ENCODE assay signal across 10 cellular contexts in the genomic region with DNA sequence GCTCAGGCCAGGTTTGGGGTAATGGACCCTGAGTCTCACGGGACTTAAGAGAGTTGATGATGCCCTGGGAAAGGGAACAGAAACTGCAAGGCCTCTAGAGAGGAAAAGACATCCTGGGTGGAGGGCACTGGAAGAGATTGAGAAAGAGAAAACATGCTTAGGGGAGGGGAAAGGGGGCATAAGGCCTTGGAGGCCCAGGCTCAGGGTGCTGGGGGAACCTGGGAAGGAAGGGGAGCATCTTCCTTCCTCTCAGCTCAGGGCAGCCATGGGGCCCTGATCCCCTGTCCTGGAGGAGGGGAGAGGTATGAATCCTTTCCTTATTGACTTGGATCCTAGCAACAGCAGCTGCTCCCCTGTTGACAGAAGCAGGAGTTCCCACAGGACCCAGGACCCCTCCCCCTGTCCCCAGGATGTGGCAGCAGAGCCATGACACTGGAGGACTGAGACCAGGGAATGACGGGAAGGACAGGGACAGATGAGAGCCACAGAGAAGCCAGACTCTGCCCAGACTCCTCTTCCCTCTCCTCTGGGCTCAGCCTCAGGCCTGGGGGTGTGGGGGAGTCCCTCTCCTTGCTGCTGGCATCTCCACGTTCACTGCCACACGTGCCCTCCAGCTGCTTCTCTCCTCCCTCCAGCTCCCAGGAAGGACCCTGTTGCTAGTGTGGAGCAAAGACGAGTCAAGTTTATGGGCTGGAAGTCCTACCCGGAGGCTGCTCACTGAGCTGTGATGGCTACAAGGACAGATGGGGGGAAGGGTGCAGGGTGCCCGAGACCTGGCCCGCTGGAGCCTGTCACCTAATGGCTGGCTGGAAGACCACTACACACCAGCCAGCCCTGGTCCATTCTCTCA. TPM values are rescaled to one million over a fixed set of nuclear protein-coding genes. Genes with fewer than 3 reads are reported as not detected.
DNase-seq lines count a peak whose midpoint lies in the region; ATAC-seq and TF ChIP-seq lines count a peak whose summit lies in the region.
"Had no signal": no experiment of that assay in that cellular context is flagged by ENCODE, and none has a peak within 500 bp of the region (broad histone marks: within the 10 kb centered on the region; RNA-seq: fewer than 3 reads in every experiment).

No MANE protein-coding gene starts in this region.

- H3K9me3 Mint-ChIP-seq in activated naive CD4-positive, alpha-beta T cell treated with anti-CD3 and anti-CD28 coated beads, Interleukin-2, amount 10 ng/mL, durations not matched to agents 7 days and 5 days: no peaks in the 10 kb centered on the region
- H3K9me3 Mint-ChIP-seq in activated naive CD4-positive, alpha-beta T cell treated with anti-CD3 and anti-CD28 coated beads for 36 hours: no peaks in the 10 kb centered on the region
- no peaks in the 10 kb centered on the region for H3K9me3 Mint-ChIP-seq in CD4-positive, alpha-beta T cell

- no peak overlapping the region for H3K4me3 Mint-ChIP-seq in activated naive CD4-positive, alpha-beta T cell treated with anti-CD3 and anti-CD28 coated beads, Interleukin-2, amount 10 ng/mL, durations not matched to agents 7 days and 5 days
- no peak overlapping the region for H3K4me3 Mint-ChIP-seq in activated naive CD4-positive, alpha-beta T cell treated with anti-CD3 and anti-CD28 coated beads for 36 hours
- no peak overlapping the region for H3K4me3 Mint-ChIP-seq in CD4-positive, alpha-beta T cell
- H3K4me3 Mint-ChIP-seq: CD4-positive, CD25-positive, alpha-beta regulatory T cell had no signal

- H3K36me3 ChIP-seq in WERI-Rb-1 (peaks cover 21% of the 10 kb centered on the region), mesodermal cell (ENCODE audit: control insufficient read depth, insufficient read depth, low read length) (peaks cover 44% of the 10 kb centered on the region), tibial nerve (peaks cover 0 to 50% (median 5%) of the 10 kb centered on the region in 3 donors)

- H3K4me1 Mint-ChIP-seq in activated naive CD4-positive, alpha-beta T cell treated with anti-CD3 and anti-CD28 coated beads, Interleukin-2, amount 10 ng/mL, durations not matched to agents 7 days and 5 days: peaks cover 44% of the 10 kb centered on the region
- peaks cover 20% of the 10 kb centered on the region for H3K4me1 Mint-ChIP-seq in activated naive CD4-positive, alpha-beta T cell treated with anti-CD3 and anti-CD28 coated beads for 36 hours (ENCODE audit: low read depth)
- H3K4me1 Mint-ChIP-seq in CD4-positive, alpha-beta T cell (ENCODE audit: low read depth): peaks cover 14% of the 10 kb centered on the region

- H3K27me3 Mint-ChIP-seq in activated naive CD4-positive, alpha-beta T cell treated with anti-CD3 and anti-CD28 coated beads, Interleukin-2, amount 10 ng/mL, durations not matched to agents 7 days and 5 days: no peaks in the 10 kb centered on the region
- H3K27me3 Mint-ChIP-seq in activated naive CD4-positive, alpha-beta T cell treated with anti-CD3 and anti-CD28 coated beads for 36 hours (ENCODE audit: low read depth): no peaks in the 10 kb centered on the region
- H3K27me3 Mint-ChIP-seq in CD4-positive, alpha-beta T cell: no peaks in the 10 kb centered on the region
- H3K27me3 Mint-ChIP-seq: CD4-positive, CD25-positive, alpha-beta regulatory T cell had no signal

- TF ChIP-seq POLR2A in tibial nerve (IDR thresholded peaks at IDR 0.05): no peak

- H3K27ac ChIP-seq in WERI-Rb-1 (peak overlapping the region; percentile 12; the same call in 1 of the 2 replicates), mesodermal cell (ENCODE audit: low read depth, low read length, severe bottlenecking) (peak overlapping the region; percentile 79), tibial nerve (peak overlapping the region in 3 of 4 donors; percentile 45 to 81 (median 81))
- H3K27ac ChIP-seq in CD4-positive, alpha-beta T cell (ENCODE audit: low read depth, low read length): no peak overlapping the region

- TF ChIP-seq EP300 in tibial nerve (IDR thresholded peaks at IDR 0.05): no peak

- POLR2A ChIA-PET in CD4-positive, alpha-beta T cell (lab: Charles Lee): interaction anchor here (0.6 to 1.6 kb wide), 3 partner anchors 8 to 36 kb away, joined by 3 to 6 read pairs (median 5); a partner anchor contains a TSS

- intact Hi-C loops in activated naive CD4-positive, alpha-beta T cell treated with anti-CD3 and anti-CD28 coated beads for 36 hours (cut with micrococcal nuclease): no loop called here
- intact Hi-C loops in CD4-positive, alpha-beta T cell (cut with DNase I, micrococcal nuclease): no loop called here

- DNase-seq in activated naive CD4-positive, alpha-beta T cell treated with anti-CD3 and anti-CD28 coated beads, Interleukin-2, amount 10 ng/mL, durations not matched to agents 7 days and 5 days: peak; percentile 18
- no peak for DNase-seq in activated naive CD4-positive, alpha-beta T cell treated with anti-CD3 and anti-CD28 coated beads for 36 hours
- peak; percentile 48 for DNase-seq in WERI-Rb-1
- DNase-seq in tibial nerve (ENCODE audit: low spot score in 2 of 2): peak in 1 of 2 donors; percentile 8
- DNase-seq in HPDE6-E6E7 (ENCODE audit: extremely low spot score): no peak
- no peak for DNase-seq in CD4-positive, alpha-beta T cell
- DNase-seq in NCI-H748 treated with DMSO at 0.1 percent for 48 hours (lab: John Stamatoyannopoulos, UW): no peak
- DNase-seq: activated CD4-positive, alpha-beta T cell treated with anti-CD3 and anti-CD28 coated beads for 1 hour; CD4-positive, CD25-positive, alpha-beta regulatory T cell had no signal

- H3K4me3 ChIP-seq in WERI-Rb-1 (ENCODE audit: low read depth, low read length) (no peak overlapping the region), mesodermal cell (ENCODE audit: extremely low read depth, insufficient read depth, low read length, poor library complexity, severe bottlenecking) (no peak overlapping the region), tibial nerve (no peak overlapping the region)

- peak overlapping the region; percentile 29 for H3K27ac Mint-ChIP-seq in activated naive CD4-positive, alpha-beta T cell treated with anti-CD3 and anti-CD28 coated beads, Interleukin-2, amount 10 ng/mL, durations not matched to agents 7 days and 5 days
- no peak overlapping the region for H3K27ac Mint-ChIP-seq in activated naive CD4-positive, alpha-beta T cell treated with anti-CD3 and anti-CD28 coated beads for 36 hours
- no peak overlapping the region for H3K27ac Mint-ChIP-seq in CD4-positive, alpha-beta T cell

- ATAC-seq in CD4-positive, alpha-beta T cell (ENCODE audit: poor library complexity): no peak

- H3K27me3 ChIP-seq in WERI-Rb-1 (ENCODE audit: insufficient read depth, low read depth, severe bottlenecking) (no peaks in the 10 kb centered on the region), tibial nerve (no peaks in the 10 kb centered on the region)
- H3K27me3 ChIP-seq in CD4-positive, alpha-beta T cell (ENCODE audit: control insufficient read depth, insufficient read depth, low read length): no peaks in the 10 kb centered on the region

- 88 to 100% methylated on average over 1 to 3 of the region's 8 CpGs for WGBS in mesodermal cell (ENCODE audit: insufficient coverage in 2 of 2), 2 experiments
- 57 to 62% methylated on average over 7 to 8 of the region's 8 CpGs for WGBS in tibial nerve, 2 donors

- CTCF ChIA-PET in activated naive CD4-positive, alpha-beta T cell treated with anti-CD3 and anti-CD28 coated beads, Interleukin-2, amount 10 ng/mL, durations not matched to agents 7 days and 5 days (lab: Charles Lee): interaction anchor here (0.6 to 1.4 kb wide), 3 partner anchors 12 to 78 kb away, joined by 3 to 5 read pairs (median 3); no protein-coding TSS in a partner anchor
- CTCF ChIA-PET in activated naive CD4-positive, alpha-beta T cell treated with anti-CD3 and anti-CD28 coated beads for 36 hours (lab: Charles Lee): interaction anchor here (0.8 to 1.4 kb wide), 2 partner anchors 11 to 74 kb away, joined by 3 read pairs; no protein-coding TSS in a partner anchor
- CTCF ChIA-PET in CD4-positive, alpha-beta T cell (lab: Charles Lee): no interaction called here

- H3K9me3 ChIP-seq in WERI-Rb-1 (ENCODE audit: severe bottlenecking) (no peaks in the 10 kb centered on the region), mesodermal cell (ENCODE audit: control insufficient read depth, low read length) (no peaks in the 10 kb centered on the region), tibial nerve (no peaks in the 10 kb centered on the region)
- H3K9me3 ChIP-seq in CD4-positive, alpha-beta T cell (ENCODE audit: control insufficient read depth, low read length): no peaks in the 10 kb centered on the region

- H3K4me1 ChIP-seq in mesodermal cell (ENCODE audit: control insufficient read depth, insufficient read depth, low read length, poor library complexity, severe bottlenecking) (peaks cover 46% of the 10 kb centered on the region), tibial nerve (peaks cover 0 to 70% (median 48%) of the 10 kb centered on the region in 4 donors)

- H3K36me3 Mint-ChIP-seq in activated naive CD4-positive, alpha-beta T cell treated with anti-CD3 and anti-CD28 coated beads, Interleukin-2, amount 10 ng/mL, durations not matched to agents 7 days and 5 days: peaks cover 25% of the 10 kb centered on the region
- H3K36me3 Mint-ChIP-seq in activated naive CD4-positive, alpha-beta T cell treated with anti-CD3 and anti-CD28 coated beads for 36 hours (ENCODE audit: low read depth): peaks cover 9% of the 10 kb centered on the region
- peaks cover 35% of the 10 kb centered on the region for H3K36me3 Mint-ChIP-seq in CD4-positive, alpha-beta T cell (ENCODE audit: low read depth)

- no peak for TF ChIP-seq CTCF in WERI-Rb-1 (IDR thresholded peaks at IDR 0.05; ENCODE audit: low read depth, low read length)
- no peak for TF ChIP-seq CTCF in tibial nerve (IDR thresholded peaks at IDR 0.05)
- TF ChIP-seq CTCF in CD4-positive, alpha-beta T cell (IDR thresholded peaks at IDR 0.05): no peak

RNA-seq across cellular contexts. Expression of a gene that starts 0.8 kb away (rescaled TPM):
- under 1 TPM in 1 of 2 experiments, not detected in 1; 0.10 TPM for total RNA-seq in activated naive CD4-positive, alpha-beta T cell treated with anti-CD3 and anti-CD28 coated beads for 36 hours
- 4.7 TPM for polyA plus RNA-seq in mesodermal cell (2013, experiment 1 of 2)
- polyA plus RNA-seq in mesodermal cell (2013, experiment 2 of 2): 6.3 TPM
- total RNA-seq in tibial nerve: 10 to 100 TPM in 2 of 4 donors, 1 to 10 TPM in 2; 4.6 to 37.8 (median 13.5) TPM
- total RNA-seq in CD4-positive, alpha-beta T cell: 1 to 10 TPM; 1.6 to 1.8 TPM
- polyA plus RNA-seq: CD4-positive, CD25-positive, alpha-beta regulatory T cell had no signal

RNA-seq across cellular contexts. Expression of a gene that starts 8.3 kb away (rescaled TPM):
- 10 to 100 TPM; 58.7 to 59.4 TPM for total RNA-seq in activated naive CD4-positive, alpha-beta T cell treated with anti-CD3 and anti-CD28 coated beads for 36 hours
- 69.8 TPM for polyA plus RNA-seq in mesodermal cell (2013, experiment 1 of 2)
- 59.2 TPM for polyA plus RNA-seq in mesodermal cell (2013, experiment 2 of 2)
- 100 to 1,000 TPM; 111 to 179 (median 143) TPM for total RNA-seq in tibial nerve
- total RNA-seq in CD4-positive, alpha-beta T cell: 10 to 100 TPM; 40.2 to 42.5 TPM

RNA-seq across cellular contexts. Expression of a gene that starts 8.7 kb away (rescaled TPM):
- total RNA-seq in activated naive CD4-positive, alpha-beta T cell treated with anti-CD3 and anti-CD28 coated beads for 36 hours: 10 to 100 TPM; 20.4 to 21.4 TPM
- 51.7 TPM for polyA plus RNA-seq in mesodermal cell (2013, experiment 1 of 2)
- polyA plus RNA-seq in mesodermal cell (2013, experiment 2 of 2): 50.0 TPM
- total RNA-seq in tibial nerve: 10 to 100 TPM; 62.3 to 68.9 (median 63.6) TPM
- 10 to 100 TPM in 1 of 2 experiments, 1 to 10 TPM in 1; 9.2 to 10.6 TPM for total RNA-seq in CD4-positive, alpha-beta T cell

RNA-seq across cellular contexts. Expression of a gene that starts 30.7 kb away (rescaled TPM):
- 10 to 100 TPM; 43.1 to 43.4 TPM for total RNA-seq in activated naive CD4-positive, alpha-beta T cell treated with anti-CD3 and anti-CD28 coated beads for 36 hours
- 74.4 TPM for polyA plus RNA-seq in mesodermal cell (2013, experiment 1 of 2)
- 72.5 TPM for polyA plus RNA-seq in mesodermal cell (2013, experiment 2 of 2)
- 100 to 1,000 TPM; 183 to 282 (median 202) TPM for total RNA-seq in tibial nerve
- 100 to 1,000 TPM in 1 of 2 experiments, 10 to 100 TPM in 1; 99.2 to 102 TPM for total RNA-seq in CD4-positive, alpha-beta T cell

RNA-seq across cellular contexts. Expression of a gene that starts 44.7 kb away (rescaled TPM):
- total RNA-seq in activated naive CD4-positive, alpha-beta T cell treated with anti-CD3 and anti-CD28 coated beads for 36 hours: 100 to 1,000 TPM; 461 to 475 TPM
- polyA plus RNA-seq in mesodermal cell (2013, experiment 1 of 2): 418 TPM
- 394 TPM for polyA plus RNA-seq in mesodermal cell (2013, experiment 2 of 2)
- 100 to 1,000 TPM; 193 to 248 (median 222) TPM for total RNA-seq in tibial nerve
- 100 to 1,000 TPM; 448 to 452 TPM for total RNA-seq in CD4-positive, alpha-beta T cell

Comparison
In these comparisons a context has a peak if more than half of its experiments do, and no peak if none do; other contexts are left out.
1. DNase-seq: peak in activated naive CD4-positive, alpha-beta T cell treated with anti-CD3 and anti-CD28 coated beads, Interleukin-2, amount 10 ng/mL, durations not matched to agents 7 days and 5 days (single experiment) and WERI-Rb-1 (single experiment); none in activated naive CD4-positive, alpha-beta T cell treated with anti-CD3 and anti-CD28 coated beads for 36 hours (single experiment), HPDE6-E6E7 (single experiment), CD4-positive, alpha-beta T cell (0 of 10) and NCI-H748 treated with DMSO at 0.1 percent for 48 hours (single experiment).